18 cellular contexts compared by ENCODE assay signal in the genomic region with DNA sequence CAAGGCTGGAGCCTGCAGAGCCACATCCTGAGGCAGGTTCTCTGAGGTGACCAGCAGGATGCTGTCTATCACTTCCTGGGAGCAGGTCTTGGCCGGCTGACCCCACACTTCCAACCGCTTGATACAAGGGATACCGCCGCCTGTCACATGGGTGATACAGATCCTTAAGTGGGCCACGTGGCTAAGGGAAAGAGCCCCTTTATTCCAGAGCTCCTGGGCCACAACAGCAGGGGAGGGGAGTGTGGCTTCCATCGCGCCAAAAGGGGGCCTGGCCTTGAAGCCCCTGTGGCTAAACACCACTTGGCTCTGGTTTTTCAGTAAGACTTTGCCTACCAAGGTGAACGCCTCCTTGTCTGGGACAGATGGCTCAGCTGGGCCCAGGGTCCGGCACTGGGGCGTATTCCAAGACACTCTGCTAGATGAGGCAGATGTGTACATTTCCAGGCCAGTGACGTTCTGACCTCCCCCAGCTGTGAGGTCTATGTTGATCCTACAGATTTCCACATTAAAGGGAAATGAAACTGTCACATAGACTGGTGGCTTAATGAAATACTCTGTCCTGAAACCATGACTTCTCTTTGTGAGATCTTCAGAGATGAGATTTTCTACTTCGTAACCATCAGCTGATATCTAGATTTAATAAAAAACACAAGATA. TPM values are rescaled to one million over a fixed set of nuclear protein-coding genes. Genes with fewer than 3 reads are reported as not detected.
A peak's percentile ranks its signal among the peaks of the same experiment; 100 is the strongest.
DNase-seq lines count a peak whose midpoint lies in the region; ATAC-seq, FAIRE-seq and TF ChIP-seq lines count a peak whose summit lies in the region.
"Had no signal": no experiment of that assay in that cellular context is flagged by ENCODE, and none has a peak within 500 bp of the region (broad histone marks: within the 10 kb centered on the region; RNA-seq: fewer than 3 reads in every experiment).

No MANE protein-coding gene starts in this region.

- H3K27me3 ChIP-seq in HepG2 (ENCODE audit: control insufficient read depth in 1 of 2, insufficient read depth in 2 of 2, low read length in 2 of 2) (no peaks in the 10 kb centered on the region), right lobe of liver (no peaks in the 10 kb centered on the region)
- H3K27me3 ChIP-seq: SJCRH30 had no signal

- no peak for TF ChIP-seq EP300 in HepG2 (IDR thresholded peaks at IDR 0.05; ENCODE audit: low read depth in 2 of 2, low read length in 2 of 2)
- no peak for TF ChIP-seq EP300 in HepG2 (CRISPR knock-in tag; IDR thresholded peaks at IDR 0.05; ENCODE audit: borderline replicate concordance)

- H3K4me3 Mint-ChIP-seq in dendritic cell treated with granulocyte-macrophage colony-stimulating factor and Interleukin-4, amounts not matched to agents 40 ng/mL and 50 ng/mL, for 4 days = no peak overlapping the region
- H3K4me3 Mint-ChIP-seq in immature natural killer cell = no peak overlapping the region

- H3K4me1 ChIP-seq in HepG2 (ENCODE audit: insufficient read depth, low read length) (peaks cover 49% of the 10 kb centered on the region), right lobe of liver (peaks cover 0 to 9% (median 0%) of the 10 kb centered on the region in 4 donors)
- H3K4me1 ChIP-seq: SJCRH30 had no signal

- intact Hi-C loops in HepG2 (cut with micrococcal nuclease; ENCODE audit: unreplicated experiment) = loop anchor here (2.0 kb wide), 1 partner anchor 37 kb away; a partner anchor contains a TSS
- intact Hi-C loops in right lobe of liver (cut with DNase I) = no loop called here
- intact Hi-C loops in dendritic cell treated with granulocyte-macrophage colony-stimulating factor and Interleukin-4, amounts not matched to agents 40 ng/mL and 50 ng/mL, for 4 days (cut with micrococcal nuclease) = no loop called here

- H3K4me2 ChIP-seq in HepG2 (ENCODE audit: low read depth, low read length) = no peak overlapping the region

- 96% methylated on average over 12 of the region's 12 CpGs for WGBS in HepG2 (ENCODE audit: low lambda C conversion rate)
- WGBS in right lobe of liver (ENCODE audit: insufficient coverage, low coverage, low lambda C conversion rate, missing lambda C conversion rate) = 100% methylated on average over 2 of the region's 12 CpGs

- H3K9me3 ChIP-seq in HepG2 (ENCODE audit: low read length) = no peaks in the 10 kb centered on the region
- H3K9me3 ChIP-seq in right lobe of liver = no peaks in the 10 kb centered on the region
- H3K9me3 ChIP-seq: SJCRH30 had no signal

- H3K36me3 ChIP-seq in HepG2 (replicated peaks in 1 of 2; ENCODE audit: control insufficient read depth in 1 of 2, insufficient read depth in 2 of 2, low read length in 2 of 2) (peaks cover 7 to 22% of the 10 kb centered on the region in 2 experiments; a peak in 4 of 5 replicates), right lobe of liver (peaks cover 0 to 7% (median 0%) of the 10 kb centered on the region in 4 donors)

- peak overlapping the region; percentile 50 for H3K27ac Mint-ChIP-seq in dendritic cell treated with granulocyte-macrophage colony-stimulating factor and Interleukin-4, amounts not matched to agents 40 ng/mL and 50 ng/mL, for 4 days
- peak overlapping the region in 3 of 6 donors; percentile 23 to 46 (median 35) for H3K27ac Mint-ChIP-seq in immature natural killer cell

- TF ChIP-seq POLR2A in HepG2 (IDR thresholded peaks at IDR 0.05; ENCODE audit: insufficient read depth in 1 of 2, low read depth in 2 of 2, low read length in 2 of 2) (no peak), right lobe of liver (IDR thresholded peaks at IDR 0.05) (no peak)

- H4K20me1 ChIP-seq in HepG2 (ENCODE audit: insufficient read depth, low read length) = no peaks in the 10 kb centered on the region

- H3K27ac ChIP-seq in HepG2 (ENCODE audit: extremely low read length, insufficient read depth, low read length) (peak overlapping the region; percentile 63), right lobe of liver (no peak overlapping the region), RWPE1 (peak overlapping the region; percentile 48)
- H3K27ac ChIP-seq: SJCRH30 had no signal

- no peak for TF ChIP-seq RAD21 in HepG2 (CRISPR knock-in tag; IDR thresholded peaks at IDR 0.05)

- H3K4me3 ChIP-seq in HepG2 (replicated peaks in 1 of 3; ENCODE audit: insufficient read depth in 1 of 3, low read depth in 2 of 3, low read length in 3 of 3) = no peak overlapping the region
- H3K4me3 ChIP-seq in right lobe of liver = no peak overlapping the region
- H3K4me3 ChIP-seq: SJCRH30 had no signal

- TSS peak; percentile 54 for BruUV-seq in HepG2 (replicated peaks; lab: Mats Ljungman, UMichigan)

- CTCF ChIA-PET in HepG2 (lab: Yijun Ruan, JAX; ENCODE audit: low intra/inter-chr PET ratio, low total read pairs) = no interaction called here
- CTCF ChIA-PET in RWPE1 (lab: Yijun Ruan, JAX) = interaction anchor here (0.6 kb wide), 2 partner anchors 124 to 1730 kb away, joined by 4 read pairs; no protein-coding TSS in a partner anchor

- FAIRE-seq in HepG2 (lab: Jason Lieb, UNC) (no peak), GM19239 (lab: Jason Lieb, UNC) (no peak)

- H3K36me3 Mint-ChIP-seq in dendritic cell treated with granulocyte-macrophage colony-stimulating factor and Interleukin-4, amounts not matched to agents 40 ng/mL and 50 ng/mL, for 4 days (ENCODE audit: low read depth) = peaks cover 81% of the 10 kb centered on the region
- peaks cover 4 to 27% (median 21%) of the 10 kb centered on the region in 3 donors for H3K36me3 Mint-ChIP-seq in immature natural killer cell

- DNase-seq in HepG2 (ENCODE audit: low spot score) (no peak), right lobe of liver (no peak), RWPE1 (ENCODE audit: low spot score) (no peak), immature natural killer cell (no peak), GM19239 (ENCODE audit: insufficient read length, low spot score) (no peak), HuH-7.5 (ENCODE audit: low spot score) (no peak), GM13977 (ENCODE audit: low spot score) (no peak)
- DNase-seq: amygdala, DMS79, midbrain, NCI-H2171 treated with DMSO at 0.1 percent for 48 hours, SJCRH30 had no signal

- peaks cover 42% of the 10 kb centered on the region for H3K9me3 Mint-ChIP-seq in dendritic cell treated with granulocyte-macrophage colony-stimulating factor and Interleukin-4, amounts not matched to agents 40 ng/mL and 50 ng/mL, for 4 days
- H3K9me3 Mint-ChIP-seq in immature natural killer cell = no peaks in the 10 kb centered on the region

- POLR2A ChIA-PET in HepG2 (lab: Yijun Ruan, JAX) (interaction anchor here (1.5 to 4.5 kb wide), 6 partner anchors 18 to 101 kb away, joined by 4 to 22 read pairs (median 6); a partner anchor contains a TSS), RWPE1 (lab: Yijun Ruan, JAX; ENCODE audit: low non-redundant PET) (no interaction called here)

- no peaks in the 10 kb centered on the region for H3K27me3 Mint-ChIP-seq in dendritic cell treated with granulocyte-macrophage colony-stimulating factor and Interleukin-4, amounts not matched to agents 40 ng/mL and 50 ng/mL, for 4 days
- H3K27me3 Mint-ChIP-seq in immature natural killer cell (ENCODE audit: low read depth in 3 of 3) = peaks cover 0 to 2% (median 0%) of the 10 kb centered on the region in 3 donors

- no peaks in the 10 kb centered on the region for H3K79me2 ChIP-seq in HepG2 (ENCODE audit: insufficient read depth, low read length)

- H2AFZ ChIP-seq in HepG2 (ENCODE audit: low read length) = no peak overlapping the region

- no peak for TF ChIP-seq CTCF in HepG2 (CRISPR knock-in tag; IDR thresholded peaks at IDR 0.05)
- TF ChIP-seq CTCF in right lobe of liver (IDR thresholded peaks at IDR 0.05) = no peak
- TF ChIP-seq CTCF in RWPE1 (conservative IDR thresholded peaks at IDR 0.05; ENCODE audit: low read depth) = no peak
- TF ChIP-seq CTCF in GM13977 (IDR thresholded peaks at IDR 0.05; ENCODE audit: extremely low read depth, insufficient read depth, missing control alignments) = no peak

- in situ Hi-C loops in HepG2 (cut with HindIII; ENCODE audit: extremely low pct_ligation_motif_present, low pct_unique_long_range_greater_than_20kb) = no loop called here
- in situ Hi-C loops in GM13977 (cut with MboI; ENCODE audit: low pct_unique_long_range_greater_than_20kb, low sequenced_read_pairs, unreplicated experiment) = no loop called here

- ATAC-seq in HepG2 = no peak
- ATAC-seq in right lobe of liver = no peak

- no peak overlapping the region for H3K9ac ChIP-seq in HepG2 (ENCODE audit: insufficient read depth, low read depth, low read length)

- peaks cover 21% of the 10 kb centered on the region for H3K4me1 Mint-ChIP-seq in dendritic cell treated with granulocyte-macrophage colony-stimulating factor and Interleukin-4, amounts not matched to agents 40 ng/mL and 50 ng/mL, for 4 days (ENCODE audit: low read depth)
- H3K4me1 Mint-ChIP-seq in immature natural killer cell = peaks cover 13 to 16% of the 10 kb centered on the region in 2 donors

RNA-seq across cellular contexts. Expression of a gene that starts 37.6 kb away (rescaled TPM):
- not detected in 2 replicates for total RNA-seq in HepG2 (2016; rRNA removed; fragmentation: Illumina TruSeq; extraction: Trizol)
- not detected in 2 replicates for total RNA-seq in HepG2 (2016; cell fraction: cytosol; rRNA removed; fragmentation: Illumina TruSeq; extraction: Trizol; ENCODE audit: low read depth)
- total RNA-seq in HepG2 (2016; cell fraction: insoluble cytoplasmic fraction; rRNA removed; fragmentation: Illumina TruSeq; extraction: Trizol) = not detected in 2 replicates
- total RNA-seq in HepG2 (2016; cell fraction: membrane; rRNA removed; fragmentation: Illumina TruSeq; extraction: Trizol) = not detected in 2 replicates
- total RNA-seq in HepG2 (2016; cell fraction: nucleus; rRNA removed; fragmentation: Illumina TruSeq; extraction: Trizol) = not detected in 2 replicates
- polyA plus RNA-seq in HepG2 (2011; rRNA removed) = 0.12 and 0.21 TPM in 2 replicates
- polyA plus RNA-seq in HepG2 (2011; cell fraction: cytosol; rRNA removed) = 0.22 and 0.74 TPM in 2 replicates
- 0.37 and 0.38 TPM in 2 replicates for polyA plus RNA-seq in HepG2 (2011; cell fraction: nucleus; rRNA removed)
- not detected in 2 replicates for polyA plus RNA-seq in HepG2 (2012)
- polyA plus RNA-seq in HepG2 (2016; cell fraction: cytosol; fragmentation: Illumina TruSeq; extraction: Trizol; ENCODE audit: low read depth) = not detected in 2 replicates
- not detected in 2 replicates for polyA plus RNA-seq in HepG2 (2016; cell fraction: insoluble cytoplasmic fraction; fragmentation: Illumina TruSeq; extraction: Trizol; ENCODE audit: low read depth)
- not detected in 2 replicates for polyA plus RNA-seq in HepG2 (2016; cell fraction: membrane; fragmentation: Illumina TruSeq; extraction: Trizol; ENCODE audit: low read depth)
- polyA plus RNA-seq in HepG2 (2016; cell fraction: nucleus; fragmentation: Illumina TruSeq; extraction: Trizol; ENCODE audit: insufficient read depth, low read depth) = not detected in 2 replicates
- polyA minus RNA-seq in HepG2 (2011; rRNA and poly(A)+ RNA removed; ENCODE audit: low replicate concordance) = not detected in 2 replicates
- polyA minus RNA-seq in HepG2 (2011; cell fraction: cytosol; rRNA and poly(A)+ RNA removed) = not detected in 2 replicates
- polyA minus RNA-seq in HepG2 (2011; cell fraction: nucleus; rRNA and poly(A)+ RNA removed) = not detected in 2 replicates
- total RNA-seq in right lobe of liver = under 1 TPM in 2 of 6 experiments, not detected in 4; 0.74 to 0.93 TPM
- polyA plus RNA-seq in immature natural killer cell = not detected
- total RNA-seq: esophagus mucosa, H4, HT1080, omental fat pad, SJCRH30, ureter had no signal

RNA-seq across cellular contexts. Expression of a gene that starts 37.6 kb away (rescaled TPM):
- total RNA-seq in HepG2 (2016; rRNA removed; fragmentation: Illumina TruSeq; extraction: Trizol) (46.8 and 63.4 TPM in 2 replicates), right lobe of liver (10 to 100 TPM; 10.3 to 18.2 (median 11.3) TPM)
- total RNA-seq in HepG2 (2016; cell fraction: cytosol; rRNA removed; fragmentation: Illumina TruSeq; extraction: Trizol; ENCODE audit: low read depth) = 4.3 and 4.6 TPM in 2 replicates
- total RNA-seq in HepG2 (2016; cell fraction: insoluble cytoplasmic fraction; rRNA removed; fragmentation: Illumina TruSeq; extraction: Trizol) = 45.4 and 62.9 TPM in 2 replicates
- total RNA-seq in HepG2 (2016; cell fraction: membrane; rRNA removed; fragmentation: Illumina TruSeq; extraction: Trizol) = 15.5 and 16.7 TPM in 2 replicates
- 27.9 and 28.4 TPM in 2 replicates for total RNA-seq in HepG2 (2016; cell fraction: nucleus; rRNA removed; fragmentation: Illumina TruSeq; extraction: Trizol)
- polyA plus RNA-seq in HepG2 (2011; rRNA removed) (34.4 and 36.6 TPM in 2 replicates), immature natural killer cell (10 to 100 TPM; 12.2 to 26.5 (median 20.5) TPM)
- 23.0 and 32.0 TPM in 2 replicates for polyA plus RNA-seq in HepG2 (2011; cell fraction: cytosol; rRNA removed)
- 12.1 and 17.5 TPM in 2 replicates for polyA plus RNA-seq in HepG2 (2011; cell fraction: nucleus; rRNA removed)
- polyA plus RNA-seq in HepG2 (2012) = 23.7 and 26.2 TPM in 2 replicates
- polyA plus RNA-seq in HepG2 (2016; cell fraction: cytosol; fragmentation: Illumina TruSeq; extraction: Trizol; ENCODE audit: low read depth) = 2.5 TPM in 2 replicates
- 55.4 and 56.5 TPM in 2 replicates for polyA plus RNA-seq in HepG2 (2016; cell fraction: insoluble cytoplasmic fraction; fragmentation: Illumina TruSeq; extraction: Trizol; ENCODE audit: low read depth)
- polyA plus RNA-seq in HepG2 (2016; cell fraction: membrane; fragmentation: Illumina TruSeq; extraction: Trizol; ENCODE audit: low read depth) = 6.5 and 7.2 TPM in 2 replicates
- 33.3 and 36.2 TPM in 2 replicates for polyA plus RNA-seq in HepG2 (2016; cell fraction: nucleus; fragmentation: Illumina TruSeq; extraction: Trizol; ENCODE audit: insufficient read depth, low read depth)
- 24.9 and 38.7 TPM in 2 replicates for polyA minus RNA-seq in HepG2 (2011; rRNA and poly(A)+ RNA removed; ENCODE audit: low replicate concordance)
- 27.8 and 30.8 TPM in 2 replicates for polyA minus RNA-seq in HepG2 (2011; cell fraction: cytosol; rRNA and poly(A)+ RNA removed)
- 26.4 and 34.6 TPM in 2 replicates for polyA minus RNA-seq in HepG2 (2011; cell fraction: nucleus; rRNA and poly(A)+ RNA removed)

RNA-seq across cellular contexts. Expression of a gene that starts 37.6 kb away (rescaled TPM):
- total RNA-seq in HepG2 (2016; rRNA removed; fragmentation: Illumina TruSeq; extraction: Trizol) (5.4 and 5.6 TPM in 2 replicates), right lobe of liver (1 to 10 TPM; 1.8 to 3.2 (median 2.0) TPM)
- 1.1 and 1.2 TPM in 2 replicates for total RNA-seq in HepG2 (2016; cell fraction: cytosol; rRNA removed; fragmentation: Illumina TruSeq; extraction: Trizol; ENCODE audit: low read depth)
- total RNA-seq in HepG2 (2016; cell fraction: insoluble cytoplasmic fraction; rRNA removed; fragmentation: Illumina TruSeq; extraction: Trizol) = 4.7 and 5.2 TPM in 2 replicates
- 3.0 TPM in 2 replicates for total RNA-seq in HepG2 (2016; cell fraction: membrane; rRNA removed; fragmentation: Illumina TruSeq; extraction: Trizol)
- total RNA-seq in HepG2 (2016; cell fraction: nucleus; rRNA removed; fragmentation: Illumina TruSeq; extraction: Trizol) = 3.8 and 4.4 TPM in 2 replicates
- polyA plus RNA-seq in HepG2 (2011; rRNA removed) (4.6 and 5.3 TPM in 2 replicates), immature natural killer cell (1 to 10 TPM; 2.3 to 7.0 (median 4.9) TPM)
- 4.0 and 4.4 TPM in 2 replicates for polyA plus RNA-seq in HepG2 (2011; cell fraction: cytosol; rRNA removed)
- 6.4 and 7.0 TPM in 2 replicates for polyA plus RNA-seq in HepG2 (2011; cell fraction: nucleus; rRNA removed)
- 3.5 and 3.7 TPM in 2 replicates for polyA plus RNA-seq in HepG2 (2012)
- 0.60 and 0.69 TPM in 2 replicates for polyA plus RNA-seq in HepG2 (2016; cell fraction: cytosol; fragmentation: Illumina TruSeq; extraction: Trizol; ENCODE audit: low read depth)
- polyA plus RNA-seq in HepG2 (2016; cell fraction: insoluble cytoplasmic fraction; fragmentation: Illumina TruSeq; extraction: Trizol; ENCODE audit: low read depth) = 5.0 and 5.2 TPM in 2 replicates
- polyA plus RNA-seq in HepG2 (2016; cell fraction: membrane; fragmentation: Illumina TruSeq; extraction: Trizol; ENCODE audit: low read depth) = 1.2 and 1.6 TPM in 2 replicates
- 5.2 and 5.3 TPM in 2 replicates for polyA plus RNA-seq in HepG2 (2016; cell fraction: nucleus; fragmentation: Illumina TruSeq; extraction: Trizol; ENCODE audit: insufficient read depth, low read depth)
- 2.1 and 16.1 TPM in 2 replicates for polyA minus RNA-seq in HepG2 (2011; rRNA and poly(A)+ RNA removed; ENCODE audit: low replicate concordance)
- 4.9 and 5.5 TPM in 2 replicates for polyA minus RNA-seq in HepG2 (2011; cell fraction: cytosol; rRNA and poly(A)+ RNA removed)
- polyA minus RNA-seq in HepG2 (2011; cell fraction: nucleus; rRNA and poly(A)+ RNA removed) = 5.0 and 6.8 TPM in 2 replicates

RNA-seq across cellular contexts. Expression of a gene that starts 50.7 kb away (rescaled TPM):
- total RNA-seq in HepG2 (2016; rRNA removed; fragmentation: Illumina TruSeq; extraction: Trizol) = not detected in 2 replicates
- not detected in 2 replicates for total RNA-seq in HepG2 (2016; cell fraction: cytosol; rRNA removed; fragmentation: Illumina TruSeq; extraction: Trizol; ENCODE audit: low read depth)
- not detected in 2 replicates for total RNA-seq in HepG2 (2016; cell fraction: insoluble cytoplasmic fraction; rRNA removed; fragmentation: Illumina TruSeq; extraction: Trizol)
- total RNA-seq in HepG2 (2016; cell fraction: membrane; rRNA removed; fragmentation: Illumina TruSeq; extraction: Trizol) = not detected in 2 replicates
- not detected in 2 replicates for total RNA-seq in HepG2 (2016; cell fraction: nucleus; rRNA removed; fragmentation: Illumina TruSeq; extraction: Trizol)
- not detected in 2 replicates for polyA plus RNA-seq in HepG2 (2011; rRNA removed)
- polyA plus RNA-seq in HepG2 (2011; cell fraction: cytosol; rRNA removed) = not detected in 2 replicates
- polyA plus RNA-seq in HepG2 (2011; cell fraction: nucleus; rRNA removed) = not detected in 2 replicates
- polyA plus RNA-seq in HepG2 (2012) = not detected in 2 replicates
- polyA plus RNA-seq in HepG2 (2016; cell fraction: cytosol; fragmentation: Illumina TruSeq; extraction: Trizol; ENCODE audit: low read depth) = not detected in 2 replicates
- polyA plus RNA-seq in HepG2 (2016; cell fraction: insoluble cytoplasmic fraction; fragmentation: Illumina TruSeq; extraction: Trizol; ENCODE audit: low read depth) = not detected in 2 replicates
- polyA plus RNA-seq in HepG2 (2016; cell fraction: membrane; fragmentation: Illumina TruSeq; extraction: Trizol; ENCODE audit: low read depth) = not detected in 2 replicates
- not detected in 2 replicates for polyA plus RNA-seq in HepG2 (2016; cell fraction: nucleus; fragmentation: Illumina TruSeq; extraction: Trizol; ENCODE audit: insufficient read depth, low read depth)
- polyA minus RNA-seq in HepG2 (2011; rRNA and poly(A)+ RNA removed; ENCODE audit: low replicate concordance) = not detected in 2 replicates
- polyA minus RNA-seq in HepG2 (2011; cell fraction: cytosol; rRNA and poly(A)+ RNA removed) = not detected in 2 replicates
- polyA minus RNA-seq in HepG2 (2011; cell fraction: nucleus; rRNA and poly(A)+ RNA removed) = not detected in 2 replicates
- total RNA-seq in right lobe of liver = 10 to 100 TPM in 2 of 6 experiments, 1 to 10 TPM in 4; 1.8 to 41.2 (median 7.0) TPM
- 1 to 10 TPM in 1 of 3 donors, not detected in 2; 1.1 TPM for polyA plus RNA-seq in immature natural killer cell
- total RNA-seq: esophagus mucosa, H4, HT1080, omental fat pad, SJCRH30, ureter had no signal

RNA-seq across cellular contexts. Expression of a gene that starts 51.3 kb away (rescaled TPM):
- 7.4 and 10.1 TPM in 2 replicates for total RNA-seq in HepG2 (2016; rRNA removed; fragmentation: Illumina TruSeq; extraction: Trizol)
- 1.6 and 1.9 TPM in 2 replicates for total RNA-seq in HepG2 (2016; cell fraction: cytosol; rRNA removed; fragmentation: Illumina TruSeq; extraction: Trizol; ENCODE audit: low read depth)
- 7.6 and 10.2 TPM in 2 replicates for total RNA-seq in HepG2 (2016; cell fraction: insoluble cytoplasmic fraction; rRNA removed; fragmentation: Illumina TruSeq; extraction: Trizol)
- 5.4 and 6.1 TPM in 2 replicates for total RNA-seq in HepG2 (2016; cell fraction: membrane; rRNA removed; fragmentation: Illumina TruSeq; extraction: Trizol)
- total RNA-seq in HepG2 (2016; cell fraction: nucleus; rRNA removed; fragmentation: Illumina TruSeq; extraction: Trizol) = 7.0 and 8.3 TPM in 2 replicates
- 31.3 and 49.2 TPM in 2 replicates for polyA plus RNA-seq in HepG2 (2011; rRNA removed)
- polyA plus RNA-seq in HepG2 (2011; cell fraction: cytosol; rRNA removed) = 33.5 and 37.7 TPM in 2 replicates
- polyA plus RNA-seq in HepG2 (2011; cell fraction: nucleus; rRNA removed) = 96.7 and 99.2 TPM in 2 replicates
- 15.6 and 27.0 TPM in 2 replicates for polyA plus RNA-seq in HepG2 (2012)
- 1.5 TPM in 2 replicates for polyA plus RNA-seq in HepG2 (2016; cell fraction: cytosol; fragmentation: Illumina TruSeq; extraction: Trizol; ENCODE audit: low read depth)
- 10.0 and 11.9 TPM in 2 replicates for polyA plus RNA-seq in HepG2 (2016; cell fraction: insoluble cytoplasmic fraction; fragmentation: Illumina TruSeq; extraction: Trizol; ENCODE audit: low read depth)
- 5.0 and 5.4 TPM in 2 replicates for polyA plus RNA-seq in HepG2 (2016; cell fraction: membrane; fragmentation: Illumina TruSeq; extraction: Trizol; ENCODE audit: low read depth)
- polyA plus RNA-seq in HepG2 (2016; cell fraction: nucleus; fragmentation: Illumina TruSeq; extraction: Trizol; ENCODE audit: insufficient read depth, low read depth) = 19.6 and 21.4 TPM in 2 replicates
- 1.3 and 64.0 TPM in 2 replicates for polyA minus RNA-seq in HepG2 (2011; rRNA and poly(A)+ RNA removed; ENCODE audit: low replicate concordance)
- polyA minus RNA-seq in HepG2 (2011; cell fraction: cytosol; rRNA and poly(A)+ RNA removed) = 19.8 and 26.7 TPM in 2 replicates
- polyA minus RNA-seq in HepG2 (2011; cell fraction: nucleus; rRNA and poly(A)+ RNA removed) = 14.9 and 19.3 TPM in 2 replicates
- total RNA-seq in right lobe of liver = 1 to 10 TPM; 3.9 to 6.1 (median 4.9) TPM
- polyA plus RNA-seq in immature natural killer cell = not detected

Comparison
In these comparisons a context has a peak if more than half of its experiments do, and no peak if none do; other contexts are left out.
1. H3K27ac ChIP-seq: peak in HepG2 (single experiment) and RWPE1 (single experiment); none in right lobe of liver (0 of 3).